Comparison of ENCODE assay signal across 3 cellular contexts in genomic region chrX:46626566-46626965, GRCh38.
TF ChIP-seq lines count a peak whose summit lies in the region.

No MANE protein-coding gene starts in this region.

TF ChIP-seq in liver, 16 proteins besides CTCF, POLR2A, EP300 and RAD21:
- TF ChIP-seq, protein P1, sequence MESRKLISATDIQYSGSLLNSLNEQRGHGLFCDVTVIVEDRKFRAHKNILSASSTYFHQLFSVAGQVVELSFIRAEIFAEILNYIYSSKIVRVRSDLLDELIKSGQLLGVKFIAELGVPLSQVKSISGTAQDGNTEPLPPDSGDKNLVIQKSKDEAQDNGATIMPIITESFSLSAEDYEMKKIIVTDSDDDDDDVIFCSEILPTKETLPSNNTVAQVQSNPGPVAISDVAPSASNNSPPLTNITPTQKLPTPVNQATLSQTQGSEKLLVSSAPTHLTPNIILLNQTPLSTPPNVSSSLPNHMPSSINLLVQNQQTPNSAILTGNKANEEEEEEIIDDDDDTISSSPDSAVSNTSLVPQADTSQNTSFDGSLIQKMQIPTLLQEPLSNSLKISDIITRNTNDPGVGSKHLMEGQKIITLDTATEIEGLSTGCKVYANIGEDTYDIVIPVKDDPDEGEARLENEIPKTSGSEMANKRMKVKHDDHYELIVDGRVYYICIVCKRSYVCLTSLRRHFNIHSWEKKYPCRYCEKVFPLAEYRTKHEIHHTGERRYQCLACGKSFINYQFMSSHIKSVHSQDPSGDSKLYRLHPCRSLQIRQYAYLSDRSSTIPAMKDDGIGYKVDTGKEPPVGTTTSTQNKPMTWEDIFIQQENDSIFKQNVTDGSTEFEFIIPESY (IDR thresholded peaks at IDR 0.05): peak; percentile 85
- TF ChIP-seq FOXA1 (IDR thresholded peaks at IDR 0.05): no peak

TF ChIP-seq in HepG2, 621 proteins besides CTCF, POLR2A, EP300 and RAD21:
- TF ChIP-seq, protein P2, sequence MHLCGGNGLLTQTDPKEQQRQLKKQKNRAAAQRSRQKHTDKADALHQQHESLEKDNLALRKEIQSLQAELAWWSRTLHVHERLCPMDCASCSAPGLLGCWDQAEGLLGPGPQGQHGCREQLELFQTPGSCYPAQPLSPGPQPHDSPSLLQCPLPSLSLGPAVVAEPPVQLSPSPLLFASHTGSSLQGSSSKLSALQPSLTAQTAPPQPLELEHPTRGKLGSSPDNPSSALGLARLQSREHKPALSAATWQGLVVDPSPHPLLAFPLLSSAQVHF (CRISPR knock-in tag; IDR thresholded peaks at IDR 0.05): no peak
- TF ChIP-seq, protein P3, sequence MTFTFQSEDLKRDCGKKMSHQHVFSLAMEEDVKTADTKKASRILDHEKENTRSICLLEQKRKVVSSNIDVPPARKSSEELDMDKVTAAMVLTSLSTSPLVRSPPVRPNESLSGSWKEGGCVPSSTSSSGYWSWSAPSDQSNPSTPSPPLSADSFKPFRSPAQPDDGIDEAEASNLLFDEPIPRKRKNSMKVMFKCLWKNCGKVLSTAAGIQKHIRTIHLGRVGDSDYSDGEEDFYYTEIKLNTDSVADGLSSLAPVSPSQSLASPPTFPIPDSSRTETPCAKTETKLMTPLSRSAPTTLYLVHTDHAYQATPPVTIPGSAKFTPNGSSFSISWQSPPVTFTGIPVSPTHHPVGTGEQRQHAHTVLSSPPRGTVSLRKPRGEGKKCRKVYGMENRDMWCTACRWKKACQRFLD (CRISPR knock-in tag; IDR thresholded peaks at IDR 0.05; ENCODE audit: borderline replicate concordance): no peak
- TF ChIP-seq, protein P4, sequence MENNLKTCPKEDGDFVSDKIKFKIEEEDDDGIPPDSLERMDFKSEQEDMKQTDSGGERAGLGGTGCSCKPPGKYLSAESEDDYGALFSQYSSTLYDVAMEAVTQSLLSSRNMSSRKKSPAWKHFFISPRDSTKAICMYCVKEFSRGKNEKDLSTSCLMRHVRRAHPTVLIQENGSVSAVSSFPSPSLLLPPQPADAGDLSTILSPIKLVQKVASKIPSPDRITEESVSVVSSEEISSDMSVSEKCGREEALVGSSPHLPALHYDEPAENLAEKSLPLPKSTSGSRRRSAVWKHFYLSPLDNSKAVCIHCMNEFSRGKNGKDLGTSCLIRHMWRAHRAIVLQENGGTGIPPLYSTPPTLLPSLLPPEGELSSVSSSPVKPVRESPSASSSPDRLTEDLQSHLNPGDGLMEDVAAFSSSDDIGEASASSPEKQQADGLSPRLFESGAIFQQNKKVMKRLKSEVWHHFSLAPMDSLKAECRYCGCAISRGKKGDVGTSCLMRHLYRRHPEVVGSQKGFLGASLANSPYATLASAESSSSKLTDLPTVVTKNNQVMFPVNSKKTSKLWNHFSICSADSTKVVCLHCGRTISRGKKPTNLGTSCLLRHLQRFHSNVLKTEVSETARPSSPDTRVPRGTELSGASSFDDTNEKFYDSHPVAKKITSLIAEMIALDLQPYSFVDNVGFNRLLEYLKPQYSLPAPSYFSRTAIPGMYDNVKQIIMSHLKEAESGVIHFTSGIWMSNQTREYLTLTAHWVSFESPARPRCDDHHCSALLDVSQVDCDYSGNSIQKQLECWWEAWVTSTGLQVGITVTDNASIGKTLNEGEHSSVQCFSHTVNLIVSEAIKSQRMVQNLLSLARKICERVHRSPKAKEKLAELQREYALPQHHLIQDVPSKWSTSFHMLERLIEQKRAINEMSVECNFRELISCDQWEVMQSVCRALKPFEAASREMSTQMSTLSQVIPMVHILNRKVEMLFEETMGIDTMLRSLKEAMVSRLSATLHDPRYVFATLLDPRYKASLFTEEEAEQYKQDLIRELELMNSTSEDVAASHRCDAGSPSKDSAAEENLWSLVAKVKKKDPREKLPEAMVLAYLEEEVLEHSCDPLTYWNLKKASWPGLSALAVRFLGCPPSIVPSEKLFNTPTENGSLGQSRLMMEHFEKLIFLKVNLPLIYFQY (CRISPR knock-in tag; IDR thresholded peaks at IDR 0.05; ENCODE audit: borderline replicate concordance): no peak
- no peak for TF ChIP-seq SRF (IDR thresholded peaks at IDR 0.05; ENCODE audit: low read depth, low read length)
- TF ChIP-seq ZNF3 (CRISPR knock-in tag; IDR thresholded peaks at IDR 0.05): no peak

TF ChIP-seq in GM12878, 131 proteins besides CTCF, POLR2A, EP300 and RAD21:
- TF ChIP-seq IKZF1 (conservative IDR thresholded peaks at IDR 0.05) (0 out of 2 replicates have a peak, but pooled peaks have one; percentile 25), ZNF622 (IDR thresholded peaks at IDR 0.05) (no peak), SMAD1 (IDR thresholded peaks at IDR 0.05; ENCODE audit: low read depth, partially characterized antibody) (no peak), IKZF2 (IDR thresholded peaks at IDR 0.05) (peak; percentile 40 to 63; a peak in 2 of 4 replicates), TCF12 (IDR thresholded peaks at IDR 0.05; ENCODE audit: low read depth, low read length) (no peak), JUNB (IDR thresholded peaks at IDR 0.05) (peak; percentile 34; the same call in 1 of the 2 replicates), CREM (IDR thresholded peaks at IDR 0.05; ENCODE audit: low read depth) (peak; percentile 27; the same call in 1 of the 2 replicates), GABPA (IDR thresholded peaks at IDR 0.05; ENCODE audit: low read depth) (0 out of 2 replicates have a peak, but pooled peaks have one; percentile 9), ETV6 (conservative IDR thresholded peaks at IDR 0.05 in 1 of 2, IDR thresholded peaks at IDR 0.05 in 1 of 2; ENCODE audit: borderline replicate concordance in 1 of 2, low read depth in 1 of 2) (peak in 1 of 2 experiments; percentile 97; a peak in 2 of 4 replicates), RUNX3 (IDR thresholded peaks at IDR 0.05; ENCODE audit: low read length) (peak; percentile 38; the same call in 1 of the 2 replicates), EGR1 (IDR thresholded peaks at IDR 0.05; ENCODE audit: borderline replicate concordance in 1 of 2, low read depth in 2 of 2, low read length in 2 of 2) (peak in 1 of 2 experiments; percentile 57; a peak in 1 of 3 replicates), EED (IDR thresholded peaks at IDR 0.05; ENCODE audit: low read depth) (peak; percentile 41; the same call in 1 of the 2 replicates)
TF ChIP-seq in GM12878: peak in this region for 9.
